Comparison of ENCODE assay signal across 8 cellular contexts in the genomic region with DNA sequence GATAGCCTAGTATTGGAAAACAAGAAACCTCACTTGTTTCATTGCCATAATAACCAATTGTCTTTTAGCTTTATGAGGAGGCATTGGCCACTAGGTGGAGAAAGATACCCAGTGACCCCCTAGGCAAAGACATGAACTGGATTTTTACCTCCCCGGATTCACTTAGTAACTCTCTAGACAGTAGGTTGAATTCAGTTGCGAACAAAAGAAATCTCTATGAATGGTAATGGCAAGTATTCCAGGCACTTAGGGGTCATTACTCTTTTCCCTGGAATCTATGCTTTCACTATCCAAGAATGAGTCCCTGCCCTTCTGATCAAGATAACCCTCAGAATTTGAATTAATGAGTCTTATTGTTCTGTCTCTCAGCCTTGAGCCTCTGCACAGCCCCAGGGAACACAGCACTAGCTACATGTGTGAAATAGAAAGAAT. TPM values are rescaled to one million over a fixed set of nuclear protein-coding genes. Genes with fewer than 3 reads are reported as not detected.
DNase-seq lines count a peak whose midpoint lies in the region; ATAC-seq and TF ChIP-seq lines count a peak whose summit lies in the region.

No MANE protein-coding gene starts in this region.

- peaks cover 19% of the 10 kb centered on the region for H3K4me1 Mint-ChIP-seq in MCF 10A (ENCODE audit: insufficient read depth, unreplicated experiment)
- no peaks in the 10 kb centered on the region for H3K4me1 Mint-ChIP-seq in activated CD4-positive, alpha-beta memory T cell treated with anti-CD3 and anti-CD28 coated beads for 36 hours (ENCODE audit: low read depth)

- H3K27ac Mint-ChIP-seq in MCF 10A (ENCODE audit: low read depth, unreplicated experiment) = no peak overlapping the region
- no peak overlapping the region for H3K27ac Mint-ChIP-seq in activated CD4-positive, alpha-beta memory T cell treated with anti-CD3 and anti-CD28 coated beads for 36 hours

- ATAC-seq in HG02623 (IDR thresholded peaks at IDR 0.05; ENCODE audit: unreplicated experiment) = no peak

- H3K9me3 Mint-ChIP-seq in MCF 10A (ENCODE audit: unreplicated experiment) = no peaks in the 10 kb centered on the region
- no peaks in the 10 kb centered on the region for H3K9me3 Mint-ChIP-seq in activated CD4-positive, alpha-beta memory T cell treated with anti-CD3 and anti-CD28 coated beads for 36 hours

- no TSS peak for BruUV-seq in MCF 10A (replicated peaks; lab: Mats Ljungman, UMichigan)

- TF ChIP-seq CTCF in MCF 10A (IDR thresholded peaks at IDR 0.05; ENCODE audit: unreplicated experiment) = peak; percentile 58

- CTCF ChIA-PET in MCF 10A (lab: Yijun Ruan, JAX) = interaction anchor here (0.5 to 6.6 kb wide), 15 partner anchors 10 to 1010 kb away, joined by 3 to 62 read pairs (median 4); no protein-coding TSS in a partner anchor
- CTCF ChIA-PET in activated CD4-positive, alpha-beta memory T cell treated with anti-CD3 and anti-CD28 coated beads for 36 hours (lab: Charles Lee) = interaction anchor here (1.6 kb wide), 1 partner anchor 102 kb away, joined by 5 read pairs; no protein-coding TSS in a partner anchor

- intact Hi-C loops in MCF 10A (cut with micrococcal nuclease) = loop anchor here (1.0 to 10.0 kb wide), 3 partner anchors 102 to 997 kb away; no protein-coding TSS in a partner anchor
- intact Hi-C loops in activated CD4-positive, alpha-beta memory T cell treated with anti-CD3 and anti-CD28 coated beads for 36 hours (cut with micrococcal nuclease) = loop anchor here (1.0 kb wide), 1 partner anchor 102 kb away; no protein-coding TSS in a partner anchor

- no peak overlapping the region for H3K4me3 Mint-ChIP-seq in MCF 10A (ENCODE audit: unreplicated experiment)
- H3K4me3 Mint-ChIP-seq in activated CD4-positive, alpha-beta memory T cell treated with anti-CD3 and anti-CD28 coated beads for 36 hours = no peak overlapping the region

- DNase-seq in NCI-H446 (lab: John Stamatoyannopoulos, UW) = peak; percentile 9 to 67
- DNase-seq in NCI-H446 treated with DMSO at 0.1 percent for 48 hours (lab: John Stamatoyannopoulos, UW) = no peak
- peak; percentile 58 for DNase-seq in NCI-H2171 treated with DMSO at 0.1 percent for 48 hours (lab: John Stamatoyannopoulos, UW)
- peak; percentile 60 for DNase-seq in MCF 10A (ENCODE audit: unreplicated experiment)
- peak; percentile 44 for DNase-seq in kidney glomerular epithelial cell (lab: John Stamatoyannopoulos, UW)
- no peak for DNase-seq in central memory CD4-positive, alpha-beta T cell
- no peak for DNase-seq in activated CD4-positive, alpha-beta memory T cell treated with anti-CD3 and anti-CD28 coated beads for 36 hours

- POLR2A ChIA-PET in MCF 10A (lab: Yijun Ruan, JAX) = no interaction called here
- POLR2A ChIA-PET in activated CD4-positive, alpha-beta memory T cell treated with anti-CD3 and anti-CD28 coated beads for 36 hours (lab: Charles Lee) = no interaction called here

- H3K36me3 Mint-ChIP-seq in MCF 10A (ENCODE audit: insufficient read depth, unreplicated experiment) = no peaks in the 10 kb centered on the region
- no peaks in the 10 kb centered on the region for H3K36me3 Mint-ChIP-seq in activated CD4-positive, alpha-beta memory T cell treated with anti-CD3 and anti-CD28 coated beads for 36 hours

- H3K27me3 Mint-ChIP-seq in MCF 10A (ENCODE audit: insufficient read depth, unreplicated experiment) = no peaks in the 10 kb centered on the region
- H3K27me3 Mint-ChIP-seq in activated CD4-positive, alpha-beta memory T cell treated with anti-CD3 and anti-CD28 coated beads for 36 hours = peaks cover 5% of the 10 kb centered on the region

RNA-seq across cellular contexts. Expression of a gene that starts 29.5 kb away (rescaled TPM):
- not detected in 2 replicates for total RNA-seq in MCF 10A (2022)
- total RNA-seq in activated CD4-positive, alpha-beta memory T cell treated with anti-CD3 and anti-CD28 coated beads for 36 hours = not detected

Comparison
In these comparisons a context has a peak if more than half of its experiments do, and no peak if none do; other contexts are left out.
1. DNase-seq: peak in NCI-H446 (2 of 2), NCI-H2171 treated with DMSO at 0.1 percent for 48 hours (single experiment), MCF 10A (single experiment) and kidney glomerular epithelial cell (single experiment); none in NCI-H446 treated with DMSO at 0.1 percent for 48 hours (single experiment), central memory CD4-positive, alpha-beta T cell (single experiment) and activated CD4-positive, alpha-beta memory T cell treated with anti-CD3 and anti-CD28 coated beads for 36 hours (single experiment).